ENCODE assay signal across 17 cellular contexts in the genomic region with DNA sequence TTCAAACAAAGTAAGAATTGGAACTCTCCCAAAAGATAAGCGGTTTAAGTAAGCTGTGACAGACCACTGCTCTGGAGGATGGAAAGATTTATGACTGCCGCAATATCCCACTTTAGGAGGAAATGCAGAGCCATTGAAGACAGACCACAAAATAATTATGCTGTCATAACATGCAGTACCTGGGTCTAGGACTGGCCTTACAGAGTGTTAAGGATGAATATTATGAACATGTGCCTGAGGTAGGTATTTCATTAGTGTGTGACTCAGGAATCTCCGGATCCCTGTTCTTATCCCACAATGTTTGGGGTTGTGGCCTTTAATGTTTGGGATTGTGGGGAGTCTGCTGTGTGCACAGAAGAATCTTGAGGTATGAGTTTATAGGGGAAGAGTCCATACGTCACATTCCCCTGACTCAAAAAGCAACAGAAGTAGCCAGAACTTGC.
DNase-seq lines count a peak whose midpoint lies in the region; ATAC-seq, FAIRE-seq and TF ChIP-seq lines count a peak whose summit lies in the region.
"Had no signal": no experiment of that assay in that cellular context is flagged by ENCODE, and none has a peak within 500 bp of the region (broad histone marks: within the 10 kb centered on the region; RNA-seq: fewer than 3 reads in every experiment).

No MANE protein-coding gene starts in this region.

- DNase-seq in A172 (ENCODE audit: low spot score) (peak; percentile 84), HT1080 (ENCODE audit: low read depth) (peak; percentile 70), astrocyte (ENCODE audit: low read depth) (peak; percentile 95), hepatic stellate cell (ENCODE audit: low spot score) (peak; percentile 26), cortex of kidney (lab: John Stamatoyannopoulos, UW) (no peak)
- no peak for DNase-seq in activated naive CD4-positive, alpha-beta T cell treated with Interleukin-2 at 50 U/mL for 16 hours
- no peak for DNase-seq in effector memory CD8-positive, alpha-beta T cell
- no peak for DNase-seq in NK-92 treated with Interleukin-12 subunit alpha and Interleukin-12 subunit beta, amount 100 ng/mL, for 24 hours (lab: John Stamatoyannopoulos, UW)
- DNase-seq: activated CD8-positive, alpha-beta memory T cell treated with anti-CD3 and anti-CD28 coated beads, Interleukin-2, amount 50 U/mL, for 48 hours; DMS153; dorsolateral prefrontal cortex; kidney glomerular epithelial cell; NCI-H1092; posterior cingulate gyrus; substantia nigra; SW 1271 had no signal

- no peaks in the 10 kb centered on the region for H4K20me1 ChIP-seq in astrocyte (ENCODE audit: insufficient read depth, low read length)

- no peak for FAIRE-seq in astrocyte (lab: Jason Lieb, UNC)

- no peak overlapping the region for H3K27ac Mint-ChIP-seq in astrocyte (ENCODE audit: unreplicated experiment)
- no peak overlapping the region for H3K27ac Mint-ChIP-seq in effector memory CD8-positive, alpha-beta T cell
- H3K27ac Mint-ChIP-seq: activated naive CD8-positive, alpha-beta T cell had no signal

- TF ChIP-seq CTCF in astrocyte (IDR thresholded peaks at IDR 0.05; ENCODE audit: insufficient read depth, low read depth, low read length), result no peak

- H3K79me2 ChIP-seq in astrocyte (ENCODE audit: insufficient read depth, low read length), result peaks cover 37% of the 10 kb centered on the region

- H3K4me3 ChIP-seq in astrocyte (ENCODE audit: insufficient read depth, low read depth, low read length), result no peak overlapping the region
- H3K4me3 ChIP-seq: dorsolateral prefrontal cortex had no signal

- H3K9me3 Mint-ChIP-seq in astrocyte (ENCODE audit: unreplicated experiment), result peaks cover 1% of the 10 kb centered on the region
- H3K9me3 Mint-ChIP-seq in effector memory CD8-positive, alpha-beta T cell, result no peaks in the 10 kb centered on the region

- peaks cover 58% of the 10 kb centered on the region for H3K4me1 ChIP-seq in astrocyte (ENCODE audit: insufficient read depth, low read length)

- H3K36me3 Mint-ChIP-seq in astrocyte (ENCODE audit: low read depth, unreplicated experiment), result peaks cover 5% of the 10 kb centered on the region
- no peaks in the 10 kb centered on the region for H3K36me3 Mint-ChIP-seq in effector memory CD8-positive, alpha-beta T cell (ENCODE audit: insufficient read depth)

- H3K4me3 Mint-ChIP-seq in astrocyte (ENCODE audit: unreplicated experiment), result no peak overlapping the region
- H3K4me3 Mint-ChIP-seq in effector memory CD8-positive, alpha-beta T cell, result no peak overlapping the region
- H3K4me3 Mint-ChIP-seq: activated naive CD8-positive, alpha-beta T cell had no signal

- H3K27me3 Mint-ChIP-seq in astrocyte (ENCODE audit: low read depth, unreplicated experiment), result no peaks in the 10 kb centered on the region
- H3K27me3 Mint-ChIP-seq in effector memory CD8-positive, alpha-beta T cell, result peaks cover 54 to 86% of the 10 kb centered on the region in 2 donors

- no peak overlapping the region for H2AFZ ChIP-seq in astrocyte (ENCODE audit: low read depth, low read length)

- H3K9me3 ChIP-seq in astrocyte (ENCODE audit: insufficient read depth, low read depth, low read length), result no peaks in the 10 kb centered on the region

- H3K4me1 Mint-ChIP-seq in astrocyte (ENCODE audit: low read depth, unreplicated experiment), result peaks cover 79% of the 10 kb centered on the region
- peaks cover 0 to 7% of the 10 kb centered on the region in 2 donors for H3K4me1 Mint-ChIP-seq in effector memory CD8-positive, alpha-beta T cell (ENCODE audit: low read depth in 2 of 2)

- H3K9ac ChIP-seq in astrocyte (ENCODE audit: low read length), result peak overlapping the region; percentile 51

- H3K36me3 ChIP-seq in astrocyte (ENCODE audit: insufficient read depth, low read length), result no peaks in the 10 kb centered on the region

- H3K27ac ChIP-seq in astrocyte (ENCODE audit: low read depth, low read length), result peak overlapping the region; percentile 75
- H3K27ac ChIP-seq: dorsolateral prefrontal cortex had no signal

- H3K27me3 ChIP-seq in astrocyte (ENCODE audit: insufficient read depth, low read length), result no peaks in the 10 kb centered on the region
- H3K27me3 ChIP-seq: dorsolateral prefrontal cortex had no signal

- ATAC-seq in effector memory CD8-positive, alpha-beta T cell (replicated peaks), result no peak

- peak overlapping the region; percentile 65 for H3K4me2 ChIP-seq in astrocyte (ENCODE audit: low read length)

Comparison
In these comparisons a context has a peak if more than half of its experiments do, and no peak if none do; other contexts are left out.
1. DNase-seq: peak in A172 (single experiment), HT1080 (single experiment), astrocyte (single experiment) and hepatic stellate cell (single experiment); none in activated naive CD4-positive, alpha-beta T cell treated with Interleukin-2 at 50 U/mL for 16 hours (single experiment), effector memory CD8-positive, alpha-beta T cell (0 of 3), NK-92 treated with Interleukin-12 subunit alpha and Interleukin-12 subunit beta, amount 100 ng/mL, for 24 hours (single experiment) and cortex of kidney (single experiment).